18 cellular contexts compared by ENCODE assay signal in genomic region chr4:823093-823760, GRCh38. TPM values are rescaled to one million over a fixed set of nuclear protein-coding genes. Genes with fewer than 3 reads are reported as not detected.
DNase-seq lines count a peak whose midpoint lies in the region; ATAC-seq and TF ChIP-seq lines count a peak whose summit lies in the region.
"Had no signal": no experiment of that assay in that cellular context is flagged by ENCODE, and none has a peak within 500 bp of the region (broad histone marks: within the 10 kb centered on the region; RNA-seq: fewer than 3 reads in every experiment).

No MANE protein-coding gene starts in this region.

- H3K36me3 ChIP-seq in BE2C: peaks cover 62% of the 10 kb centered on the region

- H3K27me3 Mint-ChIP-seq in IgD-negative memory B cell: peaks cover 39% of the 10 kb centered on the region
- peaks cover 23% of the 10 kb centered on the region for H3K27me3 Mint-ChIP-seq in endothelial cell (ENCODE audit: unreplicated experiment)

- peak overlapping the region in 2 of 3 donors; percentile 45 to 63 for H3K27ac Mint-ChIP-seq in IgD-negative memory B cell
- no peak overlapping the region for H3K27ac Mint-ChIP-seq in endothelial cell (ENCODE audit: unreplicated experiment)

- H3K36me3 Mint-ChIP-seq in IgD-negative memory B cell: no peaks in the 10 kb centered on the region
- H3K36me3 Mint-ChIP-seq in endothelial cell (ENCODE audit: low read depth, unreplicated experiment): peaks cover 8% of the 10 kb centered on the region

- no peak for TF ChIP-seq CTCF in BE2C (IDR thresholded peaks at IDR 0.05; ENCODE audit: low read depth, low read length)
- no peak for TF ChIP-seq CTCF in endothelial cell (IDR thresholded peaks at IDR 0.05; ENCODE audit: unreplicated experiment)

- no peak for ATAC-seq in GM21390 (IDR thresholded peaks at IDR 0.05; ENCODE audit: unreplicated experiment)
- ATAC-seq in GM19397 (IDR thresholded peaks at IDR 0.05; ENCODE audit: unreplicated experiment): no peak
- no peak for ATAC-seq in GM21381 (IDR thresholded peaks at IDR 0.05; ENCODE audit: unreplicated experiment)
- ATAC-seq: HCT116 had no signal

- H3K4me3 Mint-ChIP-seq in IgD-negative memory B cell (peak overlapping the region in 1 of 4 donors; percentile 30), endothelial cell (ENCODE audit: unreplicated experiment) (peak overlapping the region; percentile 15)

- H3K27me3 ChIP-seq in BE2C: no peaks in the 10 kb centered on the region

- H3K9me3 ChIP-seq in BE2C: no peaks in the 10 kb centered on the region

- H3K4me3 ChIP-seq in BE2C (ENCODE audit: low read depth, low read length): no peak overlapping the region
- H3K4me3 ChIP-seq: GM23248 had no signal

- peaks cover 17% of the 10 kb centered on the region for H3K4me1 ChIP-seq in BE2C

- DNase-seq in BE2C: peak; percentile 16
- no peak for DNase-seq in endothelial cell (ENCODE audit: low spot score)
- peak; percentile 44 for DNase-seq in myocyte (ENCODE audit: low read depth)
- DNase-seq in SK-N-DZ (ENCODE audit: low spot score): no peak
- DNase-seq: COR-L47, GM23248, KBM-7, NCI-H1436, NCI-H2029, NCI-H2171, NCI-H446, NCI-H69, SHP77 treated with DMSO at 0.1 percent for 48 hours had no signal

- H3K9me3 Mint-ChIP-seq in IgD-negative memory B cell: peaks cover 0 to 4% (median 1%) of the 10 kb centered on the region in 3 donors
- no peaks in the 10 kb centered on the region for H3K9me3 Mint-ChIP-seq in endothelial cell (ENCODE audit: unreplicated experiment)

- peaks cover 0 to 3% (median 0%) of the 10 kb centered on the region in 3 donors for H3K4me1 Mint-ChIP-seq in IgD-negative memory B cell
- H3K4me1 Mint-ChIP-seq in endothelial cell (ENCODE audit: unreplicated experiment): peaks cover 4% of the 10 kb centered on the region

RNA-seq across cellular contexts. Expression of gene CPLX1, which starts 2.7 kb away (rescaled TPM):
- polyA plus RNA-seq in BE2C (2012; ENCODE audit: insufficient read depth, insufficient read length, low read depth): 71.1 TPM
- not detected for polyA plus RNA-seq in IgD-negative memory B cell
- total RNA-seq in endothelial cell (ENCODE audit: unreplicated experiment) (0.46 TPM), myocyte (0.57 and 1.2 TPM in 2 replicates)
- polyA plus RNA-seq in myocyte (2012): 1.2 TPM
- 14.2 and 15.1 TPM in 2 replicates for polyA plus RNA-seq in SK-N-DZ (2014; cell fraction: cytosol; rRNA removed)
- 9.1 and 13.0 TPM in 2 replicates for polyA plus RNA-seq in SK-N-DZ (2014; cell fraction: nucleus; rRNA removed)
- total RNA-seq: GM23248 had no signal
- polyA plus RNA-seq: GM23248 had no signal

Comparison
In these comparisons a context has a peak if more than half of its experiments do, and no peak if none do; other contexts are left out.
1. DNase-seq: peak in BE2C (single experiment) and myocyte (single experiment); none in endothelial cell (single experiment) and SK-N-DZ (single experiment).